ENCODE assay signal across 8 cellular contexts in the genomic region with DNA sequence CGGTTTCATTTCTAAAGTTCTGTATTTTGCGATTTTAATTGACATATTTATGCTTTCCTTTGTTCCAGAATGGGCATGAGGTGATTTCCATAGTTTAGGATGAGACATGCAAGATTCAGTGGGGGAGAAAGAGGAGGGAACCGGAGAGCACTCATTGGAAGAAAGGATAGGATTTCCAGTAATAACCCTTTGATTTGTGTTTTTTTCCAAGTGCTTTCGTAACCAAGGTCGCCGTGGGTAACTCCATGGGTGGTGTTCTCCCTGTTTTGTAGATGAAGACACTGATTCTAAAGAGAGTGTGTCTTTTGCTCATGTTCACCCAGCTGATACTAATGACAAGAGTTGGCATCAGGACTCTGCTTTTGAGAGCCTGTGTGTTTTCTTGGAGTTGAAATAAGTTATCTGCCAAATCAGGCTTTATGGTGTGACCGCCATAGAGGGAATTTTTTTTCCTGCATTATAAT.
DNase-seq lines count a peak whose midpoint lies in the region; ATAC-seq and TF ChIP-seq lines count a peak whose summit lies in the region.

No MANE protein-coding gene starts in this region.

- H3K4me1 Mint-ChIP-seq in naive thymus-derived CD4-positive, alpha-beta T cell = peaks cover 35 to 97% (median 85%) of the 10 kb centered on the region in 7 donors

- H3K4me3 Mint-ChIP-seq in naive thymus-derived CD4-positive, alpha-beta T cell = peak overlapping the region in 8 of 10 donors; percentile 11 to 94 (median 81)

- H3K36me3 ChIP-seq in ACC112 (ENCODE audit: insufficient read depth, low read length) (peaks cover 4% of the 10 kb centered on the region; the same call in 1 of the 2 replicates), KMS-11 (ENCODE audit: insufficient read depth) (no peaks in the 10 kb centered on the region)
- H3K36me3 ChIP-seq in naive thymus-derived CD4-positive, alpha-beta T cell (ENCODE audit: control insufficient read depth in 2 of 3, insufficient read depth in 3 of 3, low read length in 3 of 3) = no peaks in the 10 kb centered on the region

- DNase-seq in cerebellar cortex (ENCODE audit: low spot score) = peak; percentile 15
- no peak for DNase-seq in naive thymus-derived CD4-positive, alpha-beta T cell
- DNase-seq in pons (ENCODE audit: low spot score) = no peak

- intact Hi-C loops in naive thymus-derived CD4-positive, alpha-beta T cell (cut with micrococcal nuclease) = loop anchor here in 1 of 2 donors (2.0 to 5.0 kb wide), 3 partner anchors 27 to 157 kb away; no protein-coding TSS in a partner anchor

- H3K9me3 ChIP-seq in naive thymus-derived CD4-positive, alpha-beta T cell (ENCODE audit: control insufficient read depth in 2 of 3, low read length in 3 of 3) = no peaks in the 10 kb centered on the region

- H3K9me3 Mint-ChIP-seq in naive thymus-derived CD4-positive, alpha-beta T cell = peaks cover 0 to 1% (median 0%) of the 10 kb centered on the region in 11 donors

- H3K27ac ChIP-seq in ACC112 (ENCODE audit: low read depth, low read length) = peak overlapping the region; percentile 84
- no peak overlapping the region for H3K27ac ChIP-seq in KMS-11
- H3K27ac ChIP-seq in naive thymus-derived CD4-positive, alpha-beta T cell (ENCODE audit: low read depth, low read length) = peak overlapping the region; percentile 47

- H2AFZ ChIP-seq in ACC112 (ENCODE audit: low read length, unreplicated experiment) (no peak overlapping the region), KMS-11 (ENCODE audit: low read depth) (no peak overlapping the region)

- H3K36me3 Mint-ChIP-seq in naive thymus-derived CD4-positive, alpha-beta T cell = peaks cover 12 to 67% (median 20%) of the 10 kb centered on the region in 5 donors

- peaks cover 32% of the 10 kb centered on the region for H3K4me1 ChIP-seq in ACC112 (ENCODE audit: control insufficient read depth, insufficient read depth, low read length, unreplicated experiment)
- H3K4me1 ChIP-seq in KMS-11 (ENCODE audit: low read depth, poor library complexity, severe bottlenecking) = peaks cover 38% of the 10 kb centered on the region
- H3K4me1 ChIP-seq in naive thymus-derived CD4-positive, alpha-beta T cell (ENCODE audit: control insufficient read depth in 2 of 2, insufficient read depth in 2 of 2, low read length in 2 of 2) = peaks cover 29 to 65% of the 10 kb centered on the region in 2 donors

- CTCF ChIA-PET in naive thymus-derived CD4-positive, alpha-beta T cell (lab: Charles Lee) = interaction anchor here (1.4 to 2.1 kb wide), 2 partner anchors 12 to 14 kb away, joined by 3 to 12 read pairs; no protein-coding TSS in a partner anchor

- peak overlapping the region; percentile 43; the same call in 1 of the 2 replicates for H3K4me2 ChIP-seq in KMS-11

- H3K27me3 Mint-ChIP-seq in naive thymus-derived CD4-positive, alpha-beta T cell = peaks cover 0 to 34% (median 0%) of the 10 kb centered on the region in 5 donors

- no peak for ATAC-seq in naive thymus-derived CD4-positive, alpha-beta T cell
- ATAC-seq in HG02642 (IDR thresholded peaks at IDR 0.05; ENCODE audit: poor library complexity, unreplicated experiment) (no peak), HG02678 (IDR thresholded peaks at IDR 0.05; ENCODE audit: unreplicated experiment) (no peak), GM21423 (IDR thresholded peaks at IDR 0.05; ENCODE audit: unreplicated experiment) (no peak)

- peak overlapping the region; percentile 46 for H3K4me3 ChIP-seq in ACC112 (ENCODE audit: low read depth, low read length)
- H3K4me3 ChIP-seq in KMS-11 (IDR thresholded peaks at IDR 0.05; ENCODE audit: insufficient read depth, low read depth, low read length) = no peak overlapping the region
- no peak overlapping the region for H3K4me3 ChIP-seq in naive thymus-derived CD4-positive, alpha-beta T cell (ENCODE audit: low read length)

- no peaks in the 10 kb centered on the region for H3K79me2 ChIP-seq in ACC112 (ENCODE audit: control insufficient read depth, insufficient read depth, low read length, unreplicated experiment)
- H3K79me2 ChIP-seq in KMS-11 (ENCODE audit: insufficient read depth, low read depth) = no peaks in the 10 kb centered on the region

- no peaks in the 10 kb centered on the region for H3K27me3 ChIP-seq in ACC112 (ENCODE audit: insufficient read depth, low read length)
- H3K27me3 ChIP-seq in KMS-11 (ENCODE audit: insufficient read depth, low read depth) = no peaks in the 10 kb centered on the region; the same call in 1 of the 2 replicates
- H3K27me3 ChIP-seq in naive thymus-derived CD4-positive, alpha-beta T cell (ENCODE audit: control insufficient read depth in 2 of 2, insufficient read depth in 2 of 2, low read length in 2 of 2) = no peaks in the 10 kb centered on the region

- H3K27ac Mint-ChIP-seq in naive thymus-derived CD4-positive, alpha-beta T cell = peak overlapping the region in 8 of 9 donors; percentile 64 to 98 (median 96)

- no peaks in the 10 kb centered on the region for H4K20me1 ChIP-seq in KMS-11 (ENCODE audit: insufficient read depth)

- TF ChIP-seq CTCF in KMS-11 (conservative IDR thresholded peaks at IDR 0.05; ENCODE audit: low read depth, low read length) = no peak

- H3K9ac ChIP-seq in KMS-11 = no peak overlapping the region

- POLR2A ChIA-PET in naive thymus-derived CD4-positive, alpha-beta T cell (lab: Charles Lee) = interaction anchor here (0.5 to 5.8 kb wide), 9 partner anchors 11 to 128 kb away, joined by 3 to 45 read pairs (median 5); no protein-coding TSS in a partner anchor
